ENCODE assay signal across 8 cellular contexts in the genomic region with DNA sequence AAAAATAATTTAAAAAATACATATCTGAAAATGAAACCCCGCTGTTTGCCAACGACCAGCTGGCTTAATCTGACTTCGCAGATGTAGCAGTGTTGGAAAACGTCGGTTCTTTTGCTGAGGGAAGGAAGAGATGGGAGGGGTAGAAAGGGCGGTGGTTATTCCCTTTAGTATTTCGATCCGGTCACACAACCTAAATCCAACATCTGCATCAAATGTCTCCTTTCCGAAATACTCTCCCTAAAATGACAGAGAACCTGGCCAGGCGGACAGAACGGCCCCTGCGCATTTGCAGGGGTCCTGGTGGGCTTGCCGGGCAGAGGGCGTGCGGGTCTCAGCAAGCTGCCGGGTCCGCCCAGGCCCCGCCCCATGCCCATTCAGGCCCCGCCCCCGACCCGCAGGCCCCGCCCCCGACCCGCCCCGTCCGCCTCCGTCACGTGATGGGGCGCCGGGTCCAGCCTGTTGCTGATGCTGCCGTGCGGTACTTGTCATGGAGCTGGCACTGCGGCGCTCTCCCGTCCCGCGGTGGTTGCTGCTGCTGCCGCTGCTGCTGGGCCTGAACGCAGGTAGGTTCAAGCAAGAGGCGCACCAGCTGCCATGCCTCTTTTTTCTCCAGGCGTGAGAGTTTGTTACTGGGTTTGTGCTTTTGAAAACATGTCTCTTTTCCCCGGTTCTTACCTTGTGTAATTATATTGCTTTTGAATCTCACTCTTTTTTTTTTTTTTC. TPM values are rescaled to one million over a fixed set of nuclear protein-coding genes. Genes with fewer than 3 reads are reported as not detected.
DNase-seq lines count a peak whose midpoint lies in the region; ATAC-seq and TF ChIP-seq lines count a peak whose summit lies in the region.

A gene with protein sequence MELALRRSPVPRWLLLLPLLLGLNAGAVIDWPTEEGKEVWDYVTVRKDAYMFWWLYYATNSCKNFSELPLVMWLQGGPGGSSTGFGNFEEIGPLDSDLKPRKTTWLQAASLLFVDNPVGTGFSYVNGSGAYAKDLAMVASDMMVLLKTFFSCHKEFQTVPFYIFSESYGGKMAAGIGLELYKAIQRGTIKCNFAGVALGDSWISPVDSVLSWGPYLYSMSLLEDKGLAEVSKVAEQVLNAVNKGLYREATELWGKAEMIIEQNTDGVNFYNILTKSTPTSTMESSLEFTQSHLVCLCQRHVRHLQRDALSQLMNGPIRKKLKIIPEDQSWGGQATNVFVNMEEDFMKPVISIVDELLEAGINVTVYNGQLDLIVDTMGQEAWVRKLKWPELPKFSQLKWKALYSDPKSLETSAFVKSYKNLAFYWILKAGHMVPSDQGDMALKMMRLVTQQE (plus strand): TSS at position 459 of the 723 bp plus-strand sequence. CDS start 29 bp downstream, at position 488.

- DNase-seq in DND-41 (peak; percentile 87), GOT3 (lab: John Stamatoyannopoulos, UW) (peak; percentile 72), SJSA1 (ENCODE audit: low read depth in 1 of 2, low spot score in 2 of 2) (peak; percentile 80 to 90), nucleus accumbens (lab: John Stamatoyannopoulos, UW) (peak; percentile 34 to 93 (median 84)), substantia nigra (lab: John Stamatoyannopoulos, UW) (peak; percentile 38 to 95 (median 84))
- DNase-seq in activated naive CD4-positive, alpha-beta T cell (lab: John Stamatoyannopoulos, UW) = peak; percentile 64 to 77 (median 72)

- H3K9me3 ChIP-seq in DND-41 (ENCODE audit: insufficient read depth, low read length, severe bottlenecking) (no peaks in the 10 kb centered on the region), Loucy (ENCODE audit: insufficient read depth, low read depth, low read length) (no peaks in the 10 kb centered on the region), SJSA1 (replicated peaks) (no peaks in the 10 kb centered on the region), gastroesophageal sphincter (no peaks in the 10 kb centered on the region)

- H2AFZ ChIP-seq in DND-41 (ENCODE audit: low read depth, low read length) (peak within 1 kb of the TSS; percentile 99), Loucy (ENCODE audit: low read length) (peak within 1 kb of the TSS; percentile 99)

- no peak for TF ChIP-seq EP300 in gastroesophageal sphincter (IDR thresholded peaks at IDR 0.05)

- H3K9me2 ChIP-seq in Loucy (replicated peaks; ENCODE audit: low read depth, low read length) = no peaks in the 10 kb centered on the region

- TF ChIP-seq CTCF in DND-41 (IDR thresholded peaks at IDR 0.05; ENCODE audit: borderline replicate concordance, extremely low read depth, low read length, poor library complexity, severe bottlenecking) (no peak), Loucy (conservative IDR thresholded peaks at IDR 0.05; ENCODE audit: low read length) (no peak), gastroesophageal sphincter (IDR thresholded peaks at IDR 0.05) (peak in 1 of 4 experiments; percentile 11)

- no peaks in the 10 kb centered on the region; the same call in 1 of the 2 replicates for H3K79me2 ChIP-seq in DND-41 (ENCODE audit: insufficient read depth, low read length)
- no peaks in the 10 kb centered on the region for H3K79me2 ChIP-seq in Loucy (ENCODE audit: insufficient read depth, low read length)

- H3K27ac ChIP-seq in DND-41 (ENCODE audit: low read length) (peak within 1 kb of the TSS; percentile 70), SJSA1 (no peak within 1 kb of the TSS), gastroesophageal sphincter (peak within 1 kb of the TSS; percentile 41 to 86 (median 82)), substantia nigra (ENCODE audit: low read depth, low read length, poor library complexity, severe bottlenecking) (peak within 1 kb of the TSS; percentile 35)

- H3K4me3 ChIP-seq in DND-41 (ENCODE audit: low read depth in 1 of 2, low read length in 2 of 2) (peak within 1 kb of the TSS; percentile 86 to 99), Loucy (ENCODE audit: low read length, poor library complexity, severe bottlenecking) (peak within 1 kb of the TSS; percentile 91), SJSA1 (peak within 1 kb of the TSS; percentile 42), gastroesophageal sphincter (peak within 1 kb of the TSS; percentile 57 to 63)

- H3K36me3 ChIP-seq in DND-41 (ENCODE audit: insufficient read depth, low read length) (peaks cover 5% of the 10 kb centered on the region; the same call in 1 of the 2 replicates), Loucy (ENCODE audit: insufficient read depth, low read length) (no peaks in the 10 kb centered on the region), SJSA1 (no peaks in the 10 kb centered on the region), gastroesophageal sphincter (peaks cover 0 to 21% of the 10 kb centered on the region in 2 donors)

- H4K20me1 ChIP-seq in DND-41 (ENCODE audit: insufficient read depth, low read length) = no peaks in the 10 kb centered on the region
- no peaks in the 10 kb centered on the region for H4K20me1 ChIP-seq in Loucy (ENCODE audit: insufficient read depth, low read length, poor library complexity, severe bottlenecking)

- H3K27me3 ChIP-seq in DND-41 (ENCODE audit: insufficient read depth, low read length, poor library complexity) (peaks cover 5% of the 10 kb centered on the region), Loucy (ENCODE audit: insufficient read depth, low read length, poor library complexity, severe bottlenecking) (peaks cover 4% of the 10 kb centered on the region), SJSA1 (replicated peaks) (peaks cover 24% of the 10 kb centered on the region), gastroesophageal sphincter (no peaks in the 10 kb centered on the region)

- TF ChIP-seq POLR2A in gastroesophageal sphincter (IDR thresholded peaks at IDR 0.05) = peak; percentile 45 to 61

- no peaks in the 10 kb centered on the region for H3F3A ChIP-seq in Loucy (ENCODE audit: low read depth)

- H3K4me1 ChIP-seq in DND-41 (ENCODE audit: insufficient read depth, low read length) (peaks cover 29% of the 10 kb centered on the region), Loucy (ENCODE audit: insufficient read depth, low read length, poor library complexity, severe bottlenecking) (peaks cover 14% of the 10 kb centered on the region), SJSA1 (replicated peaks) (peaks cover 7% of the 10 kb centered on the region), gastroesophageal sphincter (peaks cover 0 to 29% (median 5%) of the 10 kb centered on the region in 3 donors)

- ATAC-seq in DND-41 (ENCODE audit: insufficient read depth, low read depth) (peak; percentile 95), gastroesophageal sphincter (peak; percentile 93)

- peak within 1 kb of the TSS; percentile 94 for H3K4me2 ChIP-seq in DND-41 (ENCODE audit: insufficient read depth, low read length)
- peak within 1 kb of the TSS; percentile 93 for H3K4me2 ChIP-seq in Loucy (ENCODE audit: low read depth, low read length, poor library complexity, severe bottlenecking)

- 0 to 2% methylated on average over 8 to 20 of the region's 42 CpGs for WGBS in gastroesophageal sphincter (ENCODE audit: low coverage in 1 of 2), 2 donors

- H3K9ac ChIP-seq in DND-41 (ENCODE audit: low read depth, low read length) (peak within 1 kb of the TSS; percentile 56), Loucy (ENCODE audit: low read depth, low read length, poor library complexity, severe bottlenecking) (peak within 1 kb of the TSS; percentile 65)

RNA-seq across cellular contexts. Expression of the gene that starts here (rescaled TPM):
- 79.7 and 80.6 TPM in 2 replicates for total RNA-seq in SJSA1 (2014; rRNA removed; shearing (Covaris generic))
- total RNA-seq in gastroesophageal sphincter = 100 to 1,000 TPM in 1 of 4 donors, 10 to 100 TPM in 3; 84.5 to 104 (median 94.1) TPM

Comparison
In these comparisons a context has a peak if more than half of its experiments do, and no peak if none do; other contexts are left out.
1. H3K4me3 ChIP-seq: peak in every context shown above with its lines; median percentile 92 in DND-41; 91 in Loucy; 60 in gastroesophageal sphincter; 42 in SJSA1.